ENCODE assay signal across 13 cellular contexts in genomic region chr9:121914604-121915303, GRCh38.
"Had no signal": no experiment of that assay in that cellular context is flagged by ENCODE, and none has a peak within 500 bp of the region (broad histone marks: within the 10 kb centered on the region; RNA-seq: fewer than 3 reads in every experiment).

No MANE protein-coding gene starts in this region.

- DNase-seq: activated CD4-positive, alpha-beta memory T cell treated with anti-CD3 and anti-CD28 coated beads, Interleukin-2, amount 10 ng/mL, durations not matched to agents 7 days and 5 days; activated CD4-positive, alpha-beta T cell treated with anti-CD3 and anti-CD28 coated beads for 36 hours; activated naive CD4-positive, alpha-beta T cell treated with anti-CD3 and anti-CD28 coated beads, Interleukin-2, amount 50 U/mL, for 16 hours; activated T-cell treated with anti-CD3 and anti-CD28 coated beads, Interleukin-2, amount 50 U/mL, for 24 hours; nephron progenitor cell; occipital lobe; right cardiac atrium; stimulated activated CD4-positive, alpha-beta T cell treated with anti-CD3 and anti-CD28 coated beads, Interleukin-4, amount 100 ng/mL, for 4 hours; stimulated activated CD8-positive, alpha-beta memory T cell treated with anti-CD3 and anti-CD28 coated beads, Interleukin-4, amount 100 ng/mL, for 48 hours; stimulated activated naive CD4-positive, alpha-beta T cell treated with Interleukin-2 at 50 U/mL for 16 hours; trophoblast cell had no signal

- ATAC-seq: activated CD4-positive, alpha-beta T cell treated with anti-CD3 and anti-CD28 coated beads for 36 hours; esophagus mucosa; left lobe of liver had no signal
